12 cellular contexts compared by ENCODE assay signal in genomic region chr1:27427329-27427728, GRCh38. TPM values are rescaled to one million over a fixed set of nuclear protein-coding genes. Genes with fewer than 3 reads are reported as not detected.
DNase-seq lines count a peak whose midpoint lies in the region; TF ChIP-seq lines count a peak whose summit lies in the region.
"Had no signal": no experiment of that assay in that cellular context is flagged by ENCODE, and none has a peak within 500 bp of the region (broad histone marks: within the 10 kb centered on the region; RNA-seq: fewer than 3 reads in every experiment).

No MANE protein-coding gene starts in this region.

- H3K4me3 Mint-ChIP-seq in T-helper 2 cell treated with Interferon-gamma antibody and Interleukin-4, amounts not matched to agents 5 μg/mL and 100 μg/mL, for 36 hours, result peak overlapping the region; percentile 16

- no peak for DNase-seq in HL-60 (ENCODE audit: low read depth in 1 of 2, low spot score in 1 of 2)
- no peak for DNase-seq in T-helper 2 cell treated with Interferon-gamma antibody and Interleukin-4, amounts not matched to agents 5 μg/mL and 100 μg/mL, for 36 hours (ENCODE audit: low spot score)
- DNase-seq in spleen, result no peak
- DNase-seq in NCI-H187 treated with DMSO at 0.1 percent for 48 hours (lab: John Stamatoyannopoulos, UW), result no peak
- DNase-seq in GM03348 (ENCODE audit: low spot score), result no peak
- DNase-seq in activated CD4-positive, CD25-positive, alpha-beta regulatory T cell (lab: John Stamatoyannopoulos, UW), result no peak
- DNase-seq: activated naive CD4-positive, alpha-beta T cell; EL; left lung had no signal

- peaks cover 37% of the 10 kb centered on the region for H3K4me1 ChIP-seq in iPS-20b (ENCODE audit: insufficient read depth, low read length)
- peaks cover 61 to 100% (median 86%) of the 10 kb centered on the region in 6 donors for H3K4me1 ChIP-seq in spleen

- no peak overlapping the region for H3K27ac Mint-ChIP-seq in T-helper 2 cell treated with Interferon-gamma antibody and Interleukin-4, amounts not matched to agents 5 μg/mL and 100 μg/mL, for 36 hours

- no peaks in the 10 kb centered on the region for H3K9me3 ChIP-seq in iPS-20b (ENCODE audit: insufficient read depth, low read depth, low read length)
- H3K9me3 ChIP-seq in spleen, result no peaks in the 10 kb centered on the region
- H3K9me3 ChIP-seq: left lung had no signal

- intact Hi-C loops in spleen (cut with DNase I; ENCODE audit: low total_unique reads), result loop anchor here (10.0 kb wide), 1 partner anchor 47 kb away; no protein-coding TSS in a partner anchor

- no peaks in the 10 kb centered on the region for H3K9me3 Mint-ChIP-seq in T-helper 2 cell treated with Interferon-gamma antibody and Interleukin-4, amounts not matched to agents 5 μg/mL and 100 μg/mL, for 36 hours

- H3K4me3 ChIP-seq in HL-60 (replicated peaks; ENCODE audit: insufficient read depth, low read length) (no peak overlapping the region), iPS-20b (ENCODE audit: low read length) (no peak overlapping the region), spleen (peak overlapping the region in 2 of 8 donors; percentile 17 to 45)
- H3K4me3 ChIP-seq: left lung had no signal

- H3K36me3 Mint-ChIP-seq in T-helper 2 cell treated with Interferon-gamma antibody and Interleukin-4, amounts not matched to agents 5 μg/mL and 100 μg/mL, for 36 hours (ENCODE audit: low read depth), result peaks cover 26% of the 10 kb centered on the region

- H3K27ac ChIP-seq in HL-60 (replicated peaks) (peak overlapping the region; percentile 72), iPS-20b (ENCODE audit: low read length) (no peak overlapping the region), spleen (peak overlapping the region; percentile 39 to 90 (median 74))
- H3K27ac ChIP-seq: epithelial cell of prostate had no signal

- no peaks in the 10 kb centered on the region for H3K27me3 ChIP-seq in HL-60 (ENCODE audit: insufficient read depth, poor library complexity, severe bottlenecking)
- H3K27me3 ChIP-seq in iPS-20b (ENCODE audit: insufficient read depth, low read length), result no peaks in the 10 kb centered on the region
- H3K27me3 ChIP-seq in spleen (replicated peaks in 1 of 7), result no peaks in the 10 kb centered on the region
- H3K27me3 ChIP-seq: left lung had no signal

- WGBS in spleen, 5 donors, result 23 to 43% (median 33%) methylated on average over 2 of the region's 2 CpGs

- TF ChIP-seq CTCF in HL-60 (IDR thresholded peaks at IDR 0.05; ENCODE audit: insufficient read depth, low read length) (no peak), spleen (IDR thresholded peaks at IDR 0.05 in 8 of 11, conservative IDR thresholded peaks at IDR 0.05 in 3 of 11) (no peak)

- H3K9ac ChIP-seq in iPS-20b (ENCODE audit: low read depth, low read length), result peak overlapping the region; percentile 49; the same call in 1 of the 2 replicates

- peaks cover 18% of the 10 kb centered on the region for H3K36me3 ChIP-seq in iPS-20b (ENCODE audit: insufficient read depth, low read depth, low read length)
- peaks cover 0 to 56% (median 19%) of the 10 kb centered on the region in 6 donors for H3K36me3 ChIP-seq in spleen

- H3K4me1 Mint-ChIP-seq in T-helper 2 cell treated with Interferon-gamma antibody and Interleukin-4, amounts not matched to agents 5 μg/mL and 100 μg/mL, for 36 hours (ENCODE audit: low read depth), result peaks cover 63% of the 10 kb centered on the region

- H3K27me3 Mint-ChIP-seq in T-helper 2 cell treated with Interferon-gamma antibody and Interleukin-4, amounts not matched to agents 5 μg/mL and 100 μg/mL, for 36 hours (ENCODE audit: low read depth), result no peaks in the 10 kb centered on the region

- TF ChIP-seq POLR2A in spleen (IDR thresholded peaks at IDR 0.05), result no peak

RNA-seq across cellular contexts. Expression of gene GPR3, which starts 34.9 kb away (rescaled TPM):
- total RNA-seq in spleen, result under 1 TPM in 3 of 7 donors, not detected in 4; 0.17 to 0.40 (median 0.28) TPM
- under 1 TPM; 0.05 to 0.15 (median 0.10) TPM for polyA plus RNA-seq in spleen

RNA-seq across cellular contexts. Expression of gene CD164L2, which starts 44.2 kb away (rescaled TPM):
- not detected for total RNA-seq in spleen
- under 1 TPM in 1 of 3 donors, not detected in 2; 0.06 TPM for polyA plus RNA-seq in spleen
- total RNA-seq: T-helper 2 cell treated with Interferon-gamma antibody and Interleukin-4, amounts not matched to agents 100 ng/mL and 5 ng/mL, for 36 hours had no signal

RNA-seq across cellular contexts. Expression of gene FCN3, which starts 52.7 kb away (rescaled TPM):
- total RNA-seq in spleen, result 10 to 100 TPM in 3 of 7 donors, 1 to 10 TPM in 4; 4.4 to 21.7 (median 7.7) TPM
- polyA plus RNA-seq in spleen, result 10 to 100 TPM in 2 of 3 donors, 1 to 10 TPM in 1; 3.7 to 14.4 (median 11.7) TPM
- total RNA-seq: T-helper 2 cell treated with Interferon-gamma antibody and Interleukin-4, amounts not matched to agents 100 ng/mL and 5 ng/mL, for 36 hours had no signal
